8 cellular contexts compared by ENCODE assay signal in the genomic region with DNA sequence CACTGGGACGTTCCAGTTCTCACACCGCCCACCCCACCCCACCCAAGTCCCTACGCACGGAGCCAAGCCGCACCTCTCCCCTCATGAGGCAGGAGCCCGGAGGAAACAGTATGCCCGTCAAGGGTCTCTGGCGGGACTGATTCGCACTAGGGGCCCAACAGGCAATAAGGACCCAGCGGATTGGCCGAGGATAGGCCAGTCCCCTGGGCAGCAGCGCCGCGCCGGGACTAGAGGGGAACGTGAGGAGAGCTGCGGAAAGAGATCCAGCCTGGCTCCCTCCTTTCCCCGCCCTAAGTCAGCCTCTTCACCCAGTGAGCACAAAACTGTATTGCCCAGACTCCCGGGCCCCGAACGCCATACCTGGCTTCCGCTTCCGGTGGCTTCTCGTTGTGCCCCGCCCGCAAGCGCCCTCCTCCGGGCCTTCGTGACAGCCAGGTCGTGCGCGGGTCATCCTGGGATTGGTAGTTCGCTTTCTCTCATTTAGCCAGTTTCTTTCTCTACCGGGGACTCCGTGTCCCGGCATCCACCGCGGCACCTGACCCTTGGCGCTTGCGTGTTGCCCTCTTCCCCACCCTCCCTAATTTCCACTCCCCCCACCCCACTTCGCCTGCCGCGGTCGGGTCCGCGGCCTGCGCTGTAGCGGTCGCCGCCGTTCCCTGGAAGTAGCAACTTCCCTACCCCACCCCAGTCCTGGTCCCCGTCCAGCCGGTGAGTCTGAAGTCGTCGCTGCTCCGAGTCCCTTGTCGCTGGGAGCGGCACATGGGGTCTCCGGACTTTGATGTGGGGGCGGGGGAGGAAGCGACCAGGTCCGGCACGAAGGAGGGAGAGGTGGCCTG. TPM values are rescaled to one million over a fixed set of nuclear protein-coding genes. Genes with fewer than 3 reads are reported as not detected.
DNase-seq lines count a peak whose midpoint lies in the region; ATAC-seq and TF ChIP-seq lines count a peak whose summit lies in the region.

A gene (plus strand): TSS at position 580 of the 836 bp plus-strand sequence. CDS start 752 bp downstream, outside the sequence.

- TF ChIP-seq CTCF in chondrocyte (IDR thresholded peaks at IDR 0.05) = peak; percentile 32

- H3K27me3 Mint-ChIP-seq in chondrocyte (ENCODE audit: low read depth) = no peaks in the 10 kb centered on the region

- H3K4me1 Mint-ChIP-seq in chondrocyte (ENCODE audit: low read depth) = peaks cover 49% of the 10 kb centered on the region

- DNase-seq in Ammon's horn (ENCODE audit: low spot score) (peak; percentile 99), NCI-H510A treated with DMSO at 0.1 percent for 48 hours (lab: John Stamatoyannopoulos, UW) (peak; percentile 97), chondrocyte (ENCODE audit: low spot score) (peak; percentile 99), kidney tubule cell (ENCODE audit: low spot score) (peak; percentile 98)
- peak; percentile 94 to 96 for DNase-seq in activated CD4-positive, alpha-beta T cell treated with anti-CD3 and anti-CD28 coated beads for 24 hours (ENCODE audit: low read depth in 2 of 2)
- peak; percentile 82 to 97 (median 94) for DNase-seq in stimulated activated CD4-positive, alpha-beta T cell treated with anti-CD3 and anti-CD28 coated beads, Interleukin-1b, Interleukin-23, amount 100 ng/mL, for 24 hours (ENCODE audit: low read depth in 4 of 4, low spot score in 1 of 4)

- H3K9me3 Mint-ChIP-seq in chondrocyte (ENCODE audit: low read depth) = no peaks in the 10 kb centered on the region

- peak; percentile 80 for ATAC-seq in HG03439 (IDR thresholded peaks at IDR 0.05; ENCODE audit: unreplicated experiment)

- peak; percentile 87 for TF ChIP-seq POLR2A in GM19193 (IDR thresholded peaks at IDR 0.05; ENCODE audit: extremely low read depth, insufficient read depth, insufficient read length)

- H3K36me3 Mint-ChIP-seq in chondrocyte (ENCODE audit: low read depth) = peaks cover 24% of the 10 kb centered on the region

- H3K27ac Mint-ChIP-seq in chondrocyte (ENCODE audit: unreplicated experiment) = peak within 1 kb of the TSS; percentile 98

- H3K4me3 Mint-ChIP-seq in chondrocyte (ENCODE audit: unreplicated experiment) = peak within 1 kb of the TSS; percentile 87

RNA-seq across cellular contexts. Expression of the gene that starts here (rescaled TPM):
- 116 to 126 TPM (median 122 TPM) in 3 replicates for total RNA-seq in chondrocyte

Comparison
In these comparisons a context has a peak if more than half of its experiments do, and no peak if none do; other contexts are left out.
1. Peak in every context shown above with its lines: DNase-seq and ATAC-seq.